27 cellular contexts compared by ENCODE assay signal in genomic region chr9:127107344-127108181, GRCh38. TPM values are rescaled to one million over a fixed set of nuclear protein-coding genes. Genes with fewer than 3 reads are reported as not detected.
DNase-seq lines count a peak whose midpoint lies in the region; ATAC-seq and TF ChIP-seq lines count a peak whose summit lies in the region.
"Had no signal": no experiment of that assay in that cellular context is flagged by ENCODE, and none has a peak within 500 bp of the region (broad histone marks: within the 10 kb centered on the region; RNA-seq: fewer than 3 reads in every experiment).

No MANE protein-coding gene starts in this region.

- peak overlapping the region; percentile 45 to 92 for H3K27ac ChIP-seq in breast epithelium
- no peak overlapping the region for H3K27ac ChIP-seq in mammary epithelial cell (ENCODE audit: insufficient read depth, low read depth, low read length)
- H3K27ac ChIP-seq in cingulate gyrus (ENCODE audit: low read depth, low read length), result peak overlapping the region; percentile 77
- H3K27ac ChIP-seq in muscle layer of colon (ENCODE audit: low read depth, low read length), result peak overlapping the region; percentile 52
- H3K27ac ChIP-seq in temporal lobe (ENCODE audit: low read depth, low read length), result peak overlapping the region; percentile 78
- H3K27ac ChIP-seq: C4-2B, cardiac muscle cell, SJSA1 had no signal

- H3K9ac ChIP-seq in mammary epithelial cell (ENCODE audit: insufficient read depth, low read length) (no peak overlapping the region), muscle layer of colon (ENCODE audit: low read length) (no peak overlapping the region)

- no peak overlapping the region for H2AFZ ChIP-seq in mammary epithelial cell (ENCODE audit: low read depth, low read length)

- H3K27me3 ChIP-seq in breast epithelium, result no peaks in the 10 kb centered on the region
- H3K27me3 ChIP-seq in mammary epithelial cell (ENCODE audit: insufficient read depth, low read length), result peaks cover 8% of the 10 kb centered on the region
- H3K27me3 ChIP-seq in muscle layer of colon (ENCODE audit: control insufficient read depth in 1 of 2, insufficient read depth in 2 of 2, low read length in 2 of 2), result no peaks in the 10 kb centered on the region
- H3K27me3 ChIP-seq: cardiac muscle cell, SJSA1 had no signal

- H3K79me2 ChIP-seq in mammary epithelial cell (ENCODE audit: insufficient read depth, low read length), result no peaks in the 10 kb centered on the region

- H3K9me3 ChIP-seq in breast epithelium (no peaks in the 10 kb centered on the region), mammary epithelial cell (replicated peaks; ENCODE audit: insufficient read depth, low read length) (no peaks in the 10 kb centered on the region), muscle layer of colon (ENCODE audit: low read length) (no peaks in the 10 kb centered on the region)
- H3K9me3 ChIP-seq: SJSA1 had no signal

- in situ Hi-C loops in mammary epithelial cell (cut with MboI; ENCODE audit: low sequenced_read_pairs in 2 of 2), result no loop called here

- intact Hi-C loops in breast epithelium (cut with DNase I; ENCODE audit: low total_unique reads), result no loop called here
- intact Hi-C loops in mammary epithelial cell (cut with micrococcal nuclease), result no loop called here

- H3K4me2 ChIP-seq in mammary epithelial cell (ENCODE audit: insufficient read depth, low read depth, low read length), result no peak overlapping the region

- DNase-seq in breast epithelium (ENCODE audit: low spot score in 2 of 2) (no peak), mammary epithelial cell (no peak), T-helper 1 cell (no peak)
- DNase-seq: activated CD4-positive, alpha-beta T cell treated with anti-CD3 and anti-CD28 coated beads, Interleukin-2, amount 10 ng/mL, durations not matched to agents 7 days and 5 days; activated effector memory CD4-positive, alpha-beta T cell treated with anti-CD3 and anti-CD28 coated beads, Interleukin-2, amount 50 U/mL, for 16 hours; activated naive CD8-positive, alpha-beta T cell treated with anti-CD3 and anti-CD28 coated beads for 36 hours; aorta; COR-L47; foreskin melanocyte; immature natural killer cell; IMR-90; MV-4-11; naive B cell; NCI-H1436 treated with DMSO at 0.1 percent for 48 hours; NCI-H446; NCI-H774; stimulated activated CD4-positive, alpha-beta T cell treated with anti-CD3 and anti-CD28 coated beads, Interleukin-4, amount 100 ng/mL, for 1 hour; T1000 had no signal

- TF ChIP-seq CTCF in breast epithelium (IDR thresholded peaks at IDR 0.05) (no peak), mammary epithelial cell (conservative IDR thresholded peaks at IDR 0.05 in 1 of 2, IDR thresholded peaks at IDR 0.05 in 1 of 2; ENCODE audit: extremely low read depth in 1 of 2, insufficient read depth in 1 of 2, low read depth in 1 of 2, low read length in 2 of 2) (no peak)

- BruUV-seq in mammary epithelial cell (replicated peaks; lab: Mats Ljungman, UMichigan), result no TSS peak

- ATAC-seq in GM21723 (IDR thresholded peaks at IDR 0.05; ENCODE audit: unreplicated experiment) (no peak), GM18907 (IDR thresholded peaks at IDR 0.05; ENCODE audit: unreplicated experiment) (no peak)

- no peaks in the 10 kb centered on the region for H4K20me1 ChIP-seq in mammary epithelial cell (ENCODE audit: insufficient read depth, low read length)

- H3K4me3 ChIP-seq in breast epithelium (no peak overlapping the region), mammary epithelial cell (replicated peaks in 1 of 3; ENCODE audit: insufficient read depth in 1 of 3, low read depth in 2 of 3, low read length in 3 of 3) (no peak overlapping the region), muscle layer of colon (ENCODE audit: low read depth in 1 of 2, low read length in 2 of 2) (no peak overlapping the region)
- H3K4me3 ChIP-seq: cardiac muscle cell, SJSA1 had no signal

- CTCF ChIA-PET in mammary epithelial cell (lab: Charles Lee; ENCODE audit: low non-redundant PET), result no interaction called here

- H3K4me1 ChIP-seq in breast epithelium (peaks cover 14 to 25% of the 10 kb centered on the region in 2 donors), mammary epithelial cell (ENCODE audit: insufficient read depth, low read length) (peaks cover 7% of the 10 kb centered on the region), muscle layer of colon (ENCODE audit: insufficient read depth, low read length) (peaks cover 87% of the 10 kb centered on the region)
- H3K4me1 ChIP-seq: SJSA1 had no signal

- H3K36me3 ChIP-seq in breast epithelium (no peaks in the 10 kb centered on the region), mammary epithelial cell (ENCODE audit: insufficient read depth, low read length) (no peaks in the 10 kb centered on the region), muscle layer of colon (ENCODE audit: insufficient read depth, low read length) (peaks cover 31% of the 10 kb centered on the region)
- H3K36me3 ChIP-seq: cardiac muscle cell, SJSA1 had no signal

- no peak for TF ChIP-seq POLR2A in breast epithelium (IDR thresholded peaks at IDR 0.05)

- dilution Hi-C loops in mammary epithelial cell (cut with HindIII; ENCODE audit: low sequenced_read_pairs), result no loop called here

- 55% methylated on average over 9 of the region's 16 CpGs for WGBS in mammary epithelial cell (ENCODE audit: low coverage, missing lambda C conversion rate)

RNA-seq across cellular contexts. Expression of gene ANGPTL2, which starts 14.9 kb away (rescaled TPM):
- total RNA-seq in breast epithelium, result 10 to 100 TPM; 30.9 to 61.8 (median 51.8) TPM
- 1 to 10 TPM in 1 of 2 donors, not detected in 1; 1.5 TPM for total RNA-seq in mammary epithelial cell
- not detected for polyA plus RNA-seq in mammary epithelial cell
- polyA minus RNA-seq in mammary epithelial cell, result not detected
- 3.7 TPM for total RNA-seq in temporal lobe
- total RNA-seq: activated CD4-positive, alpha-beta T cell treated with anti-CD3 and anti-CD28 coated beads, Interleukin-2, amount 10 ng/mL, durations not matched to agents 7 days and 5 days; activated CD8-positive, alpha-beta memory T cell treated with anti-CD3 and anti-CD28 coated beads for 36 hours; activated naive CD8-positive, alpha-beta T cell treated with anti-CD3 and anti-CD28 coated beads for 36 hours had no signal
- polyA plus RNA-seq: immature natural killer cell had no signal
